In genomic region chr16:30893744-30894539, GRCh38 we compare ENCODE assay signal across 8 cellular contexts. TPM values are rescaled to one million over a fixed set of nuclear protein-coding genes. Genes with fewer than 3 reads are reported as not detected.
DNase-seq lines count a peak whose midpoint lies in the region; ATAC-seq and TF ChIP-seq lines count a peak whose summit lies in the region.

TSS of gene BCL7C (minus strand) at chr16:30894077. CDS start at chr16:30893944, 133 bp downstream.

- peak within 1 kb of the TSS; percentile 46 for H3K27ac Mint-ChIP-seq in Calu3 (ENCODE audit: unreplicated experiment)

- no peaks in the 10 kb centered on the region for H3K9me3 ChIP-seq in esophagus (ENCODE audit: control insufficient read depth in 2 of 2, insufficient read depth in 1 of 2, low read depth in 1 of 2, low read length in 1 of 2)
- H3K9me3 ChIP-seq in muscle layer of colon (ENCODE audit: low read length) = no peaks in the 10 kb centered on the region

- peak within 1 kb of the TSS; percentile 75 for H3K4me3 Mint-ChIP-seq in Calu3 (ENCODE audit: low read depth, unreplicated experiment)

- H3K9ac ChIP-seq in muscle layer of colon (ENCODE audit: low read length) = peak within 1 kb of the TSS; percentile 61

- no peaks in the 10 kb centered on the region for H3K9me3 Mint-ChIP-seq in Calu3 (ENCODE audit: low read depth, unreplicated experiment)

- H3K36me3 ChIP-seq in esophagus (ENCODE audit: control insufficient read depth in 2 of 2, insufficient read depth in 2 of 2, low read length in 1 of 2) (peaks cover 3% of the 10 kb centered on the region in 2 donors), muscle layer of colon (ENCODE audit: insufficient read depth, low read length) (peaks cover 14% of the 10 kb centered on the region)

- no peaks in the 10 kb centered on the region for H3K27me3 Mint-ChIP-seq in Calu3 (ENCODE audit: unreplicated experiment)

- peaks cover 57% of the 10 kb centered on the region for H3K36me3 Mint-ChIP-seq in Calu3 (ENCODE audit: insufficient read depth, unreplicated experiment)

- DNase-seq in Calu3 (peak; percentile 98), HT-29 (ENCODE audit: low spot score) (peak; percentile 90), OCI-M1 (lab: John Stamatoyannopoulos, UW) (peak; percentile 95)
- peak; percentile 76 for DNase-seq in activated T-cell treated with anti-CD3 and anti-CD28 coated beads, Interleukin-2, amount 50 U/mL, for 1 hour
- peak; percentile 67 for DNase-seq in stimulated activated CD8-positive, alpha-beta memory T cell treated with anti-CD3 and anti-CD28 coated beads, Interleukin-7, amount 100 ng/mL, for 24 hours (ENCODE audit: low read depth)

- peak; percentile 56 for ATAC-seq in GM19468 (IDR thresholded peaks at IDR 0.05; ENCODE audit: extremely low read depth, unreplicated experiment)

- peak; percentile 34 for TF ChIP-seq CTCF in Calu3 (IDR thresholded peaks at IDR 0.05; ENCODE audit: unreplicated experiment)

- H3K4me1 ChIP-seq in esophagus (ENCODE audit: control insufficient read depth in 2 of 2, insufficient read depth in 2 of 2, low read length in 1 of 2) (peaks cover 2 to 24% of the 10 kb centered on the region in 2 donors), muscle layer of colon (ENCODE audit: insufficient read depth, low read length) (peaks cover 38% of the 10 kb centered on the region)

- no TSS peak for BruUV-seq in Calu3 (replicated peaks; lab: Mats Ljungman, UMichigan)

- H3K4me3 ChIP-seq in esophagus (ENCODE audit: low read depth in 1 of 2, low read length in 2 of 2) (peak within 1 kb of the TSS; percentile 67 to 83), muscle layer of colon (ENCODE audit: low read depth in 1 of 2, low read length in 2 of 2) (peak within 1 kb of the TSS; percentile 57 to 62)

- CTCF ChIA-PET in Calu3 (lab: Charles Lee) = no interaction called here

- intact Hi-C loops in Calu3 (cut with micrococcal nuclease; ENCODE audit: unreplicated experiment) = no loop called here

- H3K27ac ChIP-seq in esophagus (ENCODE audit: low read depth in 2 of 2, low read length in 1 of 2) (peak within 1 kb of the TSS; percentile 95 to 100), muscle layer of colon (ENCODE audit: low read depth, low read length) (peak within 1 kb of the TSS; percentile 81)

- H3K27me3 ChIP-seq in esophagus (ENCODE audit: control insufficient read depth in 1 of 2, insufficient read depth in 2 of 2, low read length in 2 of 2) (no peaks in the 10 kb centered on the region), muscle layer of colon (ENCODE audit: control insufficient read depth in 1 of 2, insufficient read depth in 2 of 2, low read length in 2 of 2) (no peaks in the 10 kb centered on the region)

- WGBS in esophagus, 2 donors = 0 to 1% methylated on average over 55 to 97 of the region's 97 CpGs

- peaks cover 42% of the 10 kb centered on the region for H3K4me1 Mint-ChIP-seq in Calu3 (ENCODE audit: low read depth, unreplicated experiment)

RNA-seq across cellular contexts. Expression of gene BCL7C, which starts in this region (rescaled TPM):
- 22.5 and 26.6 TPM in 2 replicates for total RNA-seq in Calu3 (2022)
- total RNA-seq in HT-29 (2014; rRNA removed; shearing (Covaris generic)) = 28.3 and 34.3 TPM in 2 replicates
- polyA plus RNA-seq in esophagus = 10 to 100 TPM; 21.8 to 33.9 TPM

Comparison
In these comparisons a context has a peak if more than half of its experiments do, and no peak if none do; other contexts are left out.
1. Peak in every context shown above with its lines: DNase-seq, ATAC-seq, H3K4me3 ChIP-seq and H3K27ac ChIP-seq.